24 cellular contexts compared by ENCODE assay signal in genomic region chr2:208172125-208172524, GRCh38. TPM values are rescaled to one million over a fixed set of nuclear protein-coding genes. Genes with fewer than 3 reads are reported as not detected.
DNase-seq lines count a peak whose midpoint lies in the region; ATAC-seq and TF ChIP-seq lines count a peak whose summit lies in the region.
"Had no signal": no experiment of that assay in that cellular context is flagged by ENCODE, and none has a peak within 500 bp of the region (broad histone marks: within the 10 kb centered on the region; RNA-seq: fewer than 3 reads in every experiment).

No MANE protein-coding gene starts in this region.

- no peak overlapping the region for H3K27ac Mint-ChIP-seq in stimulated activated effector memory CD8-positive, alpha-beta T cell treated with anti-CD3 and anti-CD28 coated beads, Interleukin-12 subunit alpha, Interleukin-12 subunit beta, amount 100 ng/mL, for 72 hours
- H3K27ac Mint-ChIP-seq: activated CD8-positive, alpha-beta T cell treated with anti-CD3 and anti-CD28 coated beads for 36 hours; activated naive CD4-positive, alpha-beta T cell treated with anti-CD3 and anti-CD28 coated beads, Interleukin-2, amount 50 U/mL, for 24 hours; WTC11 had no signal

- no peaks in the 10 kb centered on the region for H4K20me1 ChIP-seq in Loucy (ENCODE audit: insufficient read depth, low read length, poor library complexity, severe bottlenecking)

- no peaks in the 10 kb centered on the region for H3K9me3 Mint-ChIP-seq in stimulated activated effector memory CD8-positive, alpha-beta T cell treated with anti-CD3 and anti-CD28 coated beads, Interleukin-12 subunit alpha, Interleukin-12 subunit beta, amount 100 ng/mL, for 72 hours
- H3K9me3 Mint-ChIP-seq: activated CD8-positive, alpha-beta T cell treated with anti-CD3 and anti-CD28 coated beads for 36 hours; activated naive CD4-positive, alpha-beta T cell treated with anti-CD3 and anti-CD28 coated beads, Interleukin-2, amount 50 U/mL, for 24 hours; WTC11 had no signal

- H3K4me3 Mint-ChIP-seq in stimulated activated effector memory CD8-positive, alpha-beta T cell treated with anti-CD3 and anti-CD28 coated beads, Interleukin-12 subunit alpha, Interleukin-12 subunit beta, amount 100 ng/mL, for 72 hours, result no peak overlapping the region
- H3K4me3 Mint-ChIP-seq: activated CD8-positive, alpha-beta T cell treated with anti-CD3 and anti-CD28 coated beads for 36 hours; activated naive CD4-positive, alpha-beta T cell treated with anti-CD3 and anti-CD28 coated beads, Interleukin-2, amount 50 U/mL, for 24 hours; WTC11 had no signal

- intact Hi-C loops in head of caudate nucleus (cut with DNase I), result no loop called here

- H3K9me2 ChIP-seq in Loucy (replicated peaks; ENCODE audit: low read depth, low read length), result no peaks in the 10 kb centered on the region

- H3K4me1 Mint-ChIP-seq in stimulated activated effector memory CD8-positive, alpha-beta T cell treated with anti-CD3 and anti-CD28 coated beads, Interleukin-12 subunit alpha, Interleukin-12 subunit beta, amount 100 ng/mL, for 72 hours, result no peaks in the 10 kb centered on the region

- H3K4me1 ChIP-seq in Loucy (ENCODE audit: insufficient read depth, low read length, poor library complexity, severe bottlenecking), result no peaks in the 10 kb centered on the region
- H3K4me1 ChIP-seq: parathyroid adenoma, Peyer's patch, uterus had no signal

- H3K27me3 ChIP-seq in Loucy (ENCODE audit: insufficient read depth, low read length, poor library complexity, severe bottlenecking), result no peaks in the 10 kb centered on the region
- H3K27me3 ChIP-seq: Peyer's patch, uterus had no signal

- H3K36me3 Mint-ChIP-seq in stimulated activated effector memory CD8-positive, alpha-beta T cell treated with anti-CD3 and anti-CD28 coated beads, Interleukin-12 subunit alpha, Interleukin-12 subunit beta, amount 100 ng/mL, for 72 hours, result no peaks in the 10 kb centered on the region
- H3K36me3 Mint-ChIP-seq: activated naive CD4-positive, alpha-beta T cell treated with anti-CD3 and anti-CD28 coated beads, Interleukin-2, amount 50 U/mL, for 24 hours; WTC11 had no signal

- H3K4me2 ChIP-seq in Loucy (ENCODE audit: low read depth, low read length, poor library complexity, severe bottlenecking), result no peak overlapping the region

- H3K9ac ChIP-seq in Loucy (ENCODE audit: low read depth, low read length, poor library complexity, severe bottlenecking), result no peak overlapping the region
- H3K9ac ChIP-seq: parathyroid adenoma had no signal

- H3F3A ChIP-seq in Loucy (ENCODE audit: low read depth), result no peaks in the 10 kb centered on the region

- H2AFZ ChIP-seq in Loucy (ENCODE audit: low read length), result 0 out of 2 replicates have a peak overlapping the region, but pooled peaks have one; percentile 4
- H2AFZ ChIP-seq: parathyroid adenoma had no signal

- TF ChIP-seq CTCF in Loucy (conservative IDR thresholded peaks at IDR 0.05; ENCODE audit: low read length), result no peak

- no peaks in the 10 kb centered on the region for H3K9me3 ChIP-seq in Loucy (ENCODE audit: insufficient read depth, low read depth, low read length)
- H3K9me3 ChIP-seq: Caco-2, Peyer's patch, uterus had no signal

- H3K36me3 ChIP-seq in Loucy (ENCODE audit: insufficient read depth, low read length), result no peaks in the 10 kb centered on the region
- H3K36me3 ChIP-seq: Peyer's patch, uterus had no signal

- peak; percentile 22 for ATAC-seq in stimulated activated effector memory CD8-positive, alpha-beta T cell treated with anti-CD3 and anti-CD28 coated beads, Interleukin-12 subunit alpha, Interleukin-12 subunit beta, amount 100 ng/mL, for 72 hours
- no peak for ATAC-seq in GM18858 (IDR thresholded peaks at IDR 0.05; ENCODE audit: unreplicated experiment)
- ATAC-seq: activated CD8-positive, alpha-beta T cell treated with anti-CD3 and anti-CD28 coated beads for 36 hours; WTC11 had no signal

- H3K4me3 ChIP-seq in Loucy (ENCODE audit: low read length, poor library complexity, severe bottlenecking), result no peak overlapping the region
- H3K4me3 ChIP-seq: Peyer's patch, uterus had no signal

- DNase-seq in RPMI7951 (ENCODE audit: low read depth), result peak; percentile 8
- DNase-seq in foreskin melanocyte, result peak; percentile 10
- DNase-seq in stimulated activated effector memory CD8-positive, alpha-beta T cell treated with anti-CD3 and anti-CD28 coated beads, Interleukin-12 subunit alpha, Interleukin-12 subunit beta, amount 100 ng/mL, for 72 hours (ENCODE audit: low spot score in 2 of 2), result no peak
- DNase-seq in head of caudate nucleus, result no peak
- DNase-seq in NCI-H524 (lab: John Stamatoyannopoulos, UW), result no peak
- DNase-seq: activated CD8-positive, alpha-beta T cell treated with anti-CD3 and anti-CD28 coated beads for 36 hours; activated T-cell treated with anti-CD3 and anti-CD28 coated beads, Interleukin-2, amount 50 U/mL, for 48 hours; Caco-2; KG1; NCI-H1417; NCI-H748 treated with DMSO at 0.1 percent for 48 hours; Peyer's patch; small intestine; stimulated activated CD4-positive, alpha-beta T cell treated with anti-CD3 and anti-CD28 coated beads, Interleukin-4, amount 100 ng/mL, for 1 hour; SW 1271; uterus had no signal

- no peaks in the 10 kb centered on the region for H3K79me2 ChIP-seq in Loucy (ENCODE audit: insufficient read depth, low read length)
- H3K79me2 ChIP-seq: parathyroid adenoma had no signal

RNA-seq across cellular contexts. Expression of gene CRYGA, which starts 8.7 kb away (rescaled TPM):
- total RNA-seq in RPMI7951 (2014; rRNA removed; shearing (Covaris generic)), result not detected in 2 replicates
- total RNA-seq: activated CD8-positive, alpha-beta T cell treated with anti-CD3 and anti-CD28 coated beads for 36 hours; Caco-2; fibroblast of villous mesenchyme; lower leg skin; myocyte; Peyer's patch; uterus; WTC11 had no signal

RNA-seq across cellular contexts. Expression of gene C2orf80, which starts 17.7 kb away (rescaled TPM):
- total RNA-seq in RPMI7951 (2014; rRNA removed; shearing (Covaris generic)), result not detected in 2 replicates
- total RNA-seq: activated CD8-positive, alpha-beta T cell treated with anti-CD3 and anti-CD28 coated beads for 36 hours; Caco-2; fibroblast of villous mesenchyme; lower leg skin; myocyte; Peyer's patch; uterus had no signal

RNA-seq across cellular contexts. Expression of gene CRYGB, which starts 26.2 kb away (rescaled TPM):
- not detected in 2 replicates for total RNA-seq in RPMI7951 (2014; rRNA removed; shearing (Covaris generic))
- total RNA-seq: activated CD8-positive, alpha-beta T cell treated with anti-CD3 and anti-CD28 coated beads for 36 hours; Caco-2; fibroblast of villous mesenchyme; lower leg skin; myocyte; Peyer's patch; uterus had no signal

RNA-seq across cellular contexts. Expression of gene CRYGC, which starts 42.5 kb away (rescaled TPM):
- total RNA-seq in RPMI7951 (2014; rRNA removed; shearing (Covaris generic)), result not detected in 2 replicates
- total RNA-seq: activated CD8-positive, alpha-beta T cell treated with anti-CD3 and anti-CD28 coated beads for 36 hours; Caco-2; fibroblast of villous mesenchyme; lower leg skin; myocyte; Peyer's patch; uterus; WTC11 had no signal

RNA-seq across cellular contexts. Expression of gene CRYGD, which starts 47.8 kb away (rescaled TPM):
- not detected in 2 replicates for total RNA-seq in RPMI7951 (2014; rRNA removed; shearing (Covaris generic))
- total RNA-seq: activated CD8-positive, alpha-beta T cell treated with anti-CD3 and anti-CD28 coated beads for 36 hours; Caco-2; fibroblast of villous mesenchyme; lower leg skin; myocyte; Peyer's patch; uterus had no signal

Comparison
In these comparisons a context has a peak if more than half of its experiments do, and no peak if none do; other contexts are left out.
1. DNase-seq: peak in RPMI7951 (single experiment) and foreskin melanocyte (single experiment); none in stimulated activated effector memory CD8-positive, alpha-beta T cell treated with anti-CD3 and anti-CD28 coated beads, Interleukin-12 subunit alpha, Interleukin-12 subunit beta, amount 100 ng/mL, for 72 hours (0 of 2), head of caudate nucleus (0 of 42) and NCI-H524 (0 of 2).